ENCODE assay signal across 9 cellular contexts in the genomic region with DNA sequence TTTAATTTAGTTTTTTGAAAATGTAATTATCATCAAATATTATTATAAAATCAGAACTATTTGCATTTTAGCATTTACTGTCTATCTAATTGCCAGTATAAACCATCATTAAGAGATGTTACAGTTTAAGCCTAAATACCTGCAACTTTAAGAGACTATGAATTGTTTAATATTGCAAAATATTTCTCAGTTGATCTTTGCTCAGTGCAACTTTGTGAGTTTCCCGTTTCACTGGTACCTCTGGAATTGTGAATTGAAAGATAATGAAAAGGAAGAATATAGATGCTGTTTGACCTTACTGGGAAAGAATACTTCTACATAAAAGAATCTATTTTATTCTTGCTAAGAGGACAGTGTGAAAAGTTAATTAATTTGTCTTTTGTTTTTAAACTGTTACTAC. TPM values are rescaled to one million over a fixed set of nuclear protein-coding genes. Genes with fewer than 3 reads are reported as not detected.
"Had no signal": no experiment of that assay in that cellular context is flagged by ENCODE, and none has a peak within 500 bp of the region (broad histone marks: within the 10 kb centered on the region; RNA-seq: fewer than 3 reads in every experiment).

No MANE protein-coding gene starts in this region.

- FAIRE-seq: HTR-8/SVneo, K562 had no signal

- H3K36me3 Mint-ChIP-seq: IgD-negative memory B cell had no signal

- H3K4me1 Mint-ChIP-seq: IgD-negative memory B cell had no signal

- H3K27ac ChIP-seq: HL-60, KMS-11 had no signal

- DNase-seq: IMR-90, KBM-7, KG1 had no signal

- H3K4me3 ChIP-seq: K562 had no signal

- ATAC-seq: K562 had no signal

- H3K9ac ChIP-seq: KMS-11 had no signal

- H3K4me2 ChIP-seq: KMS-11 had no signal

- H3K4me3 Mint-ChIP-seq: IgD-negative memory B cell had no signal

RNA-seq across cellular contexts. Expression of gene TICAM2, which starts 53.7 kb away (rescaled TPM):
- total RNA-seq: HT-29 had no signal
